In the genomic region with DNA sequence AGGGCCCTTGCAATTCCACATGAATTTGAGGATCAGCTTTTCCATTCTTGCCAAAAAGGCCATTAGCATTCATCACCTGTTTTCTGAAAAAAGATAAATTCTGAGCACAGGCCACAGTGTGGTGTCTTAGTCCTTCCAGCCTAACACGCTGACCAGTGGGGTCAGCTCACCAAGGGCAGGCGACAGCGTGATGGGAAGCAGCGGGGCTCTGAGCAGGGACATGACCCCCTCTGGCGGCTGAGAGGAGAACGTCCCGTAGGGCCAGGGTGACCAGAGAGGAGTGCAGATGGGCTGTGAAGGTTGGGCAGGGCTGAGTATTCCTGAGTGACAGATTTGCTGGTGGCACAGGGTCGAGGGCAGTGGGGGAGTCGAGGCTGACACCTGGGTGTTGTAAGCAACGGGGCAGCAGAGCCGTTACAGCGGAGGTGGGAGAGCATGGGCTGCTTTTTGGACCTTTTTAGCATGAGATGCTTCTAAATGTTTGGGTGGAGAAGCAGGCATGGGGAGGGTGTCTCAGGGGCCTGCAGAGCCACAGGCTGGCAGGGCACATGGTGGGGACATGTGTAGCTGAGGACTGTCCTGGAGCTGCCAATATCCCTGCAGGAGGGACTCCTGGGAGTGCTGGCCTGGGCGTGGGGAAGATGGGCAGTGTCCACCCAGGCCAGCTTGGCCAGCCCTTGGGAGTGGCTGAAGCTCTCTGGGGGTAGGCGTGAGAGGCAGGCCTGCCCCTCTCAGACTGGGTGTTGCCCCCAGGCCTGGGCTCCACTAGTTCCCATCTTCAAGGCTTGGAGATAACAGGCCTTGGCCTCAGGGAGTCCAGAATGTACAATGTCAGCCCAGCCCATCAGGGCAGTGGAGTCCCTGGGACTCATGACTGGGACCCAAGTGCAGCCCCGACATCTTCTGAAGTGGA, we compare ENCODE assay signal across 1 cellular context.
TF ChIP-seq lines count a peak whose summit lies in the region.

No MANE protein-coding gene starts in this region.

TF ChIP-seq in K562, 482 proteins besides CTCF, POLR2A, EP300 and RAD21 (continued from another document and continues in another):
- TF ChIP-seq RBM22 (IDR thresholded peaks at IDR 0.05; ENCODE audit: low read depth, low read length, poor library complexity, severe bottlenecking): no peak
- no peak for TF ChIP-seq SMAD2 (IDR thresholded peaks at IDR 0.05; ENCODE audit: low read depth, low read length)
- TF ChIP-seq ZNF507 (tag; conservative IDR thresholded peaks at IDR 0.05): no peak
- TF ChIP-seq XRCC4 (IDR thresholded peaks at IDR 0.05; ENCODE audit: extremely low read depth, insufficient read depth, insufficient read length): no peak
- TF ChIP-seq, protein P1, sequence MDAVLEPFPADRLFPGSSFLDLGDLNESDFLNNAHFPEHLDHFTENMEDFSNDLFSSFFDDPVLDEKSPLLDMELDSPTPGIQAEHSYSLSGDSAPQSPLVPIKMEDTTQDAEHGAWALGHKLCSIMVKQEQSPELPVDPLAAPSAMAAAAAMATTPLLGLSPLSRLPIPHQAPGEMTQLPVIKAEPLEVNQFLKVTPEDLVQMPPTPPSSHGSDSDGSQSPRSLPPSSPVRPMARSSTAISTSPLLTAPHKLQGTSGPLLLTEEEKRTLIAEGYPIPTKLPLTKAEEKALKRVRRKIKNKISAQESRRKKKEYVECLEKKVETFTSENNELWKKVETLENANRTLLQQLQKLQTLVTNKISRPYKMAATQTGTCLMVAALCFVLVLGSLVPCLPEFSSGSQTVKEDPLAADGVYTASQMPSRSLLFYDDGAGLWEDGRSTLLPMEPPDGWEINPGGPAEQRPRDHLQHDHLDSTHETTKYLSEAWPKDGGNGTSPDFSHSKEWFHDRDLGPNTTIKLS (IDR thresholded peaks at IDR 0.05; ENCODE audit: borderline replicate concordance, low read depth): no peak
- no peak for TF ChIP-seq SAFB (IDR thresholded peaks at IDR 0.05; ENCODE audit: borderline replicate concordance, low read depth, low read length)
- TF ChIP-seq, protein P2, sequence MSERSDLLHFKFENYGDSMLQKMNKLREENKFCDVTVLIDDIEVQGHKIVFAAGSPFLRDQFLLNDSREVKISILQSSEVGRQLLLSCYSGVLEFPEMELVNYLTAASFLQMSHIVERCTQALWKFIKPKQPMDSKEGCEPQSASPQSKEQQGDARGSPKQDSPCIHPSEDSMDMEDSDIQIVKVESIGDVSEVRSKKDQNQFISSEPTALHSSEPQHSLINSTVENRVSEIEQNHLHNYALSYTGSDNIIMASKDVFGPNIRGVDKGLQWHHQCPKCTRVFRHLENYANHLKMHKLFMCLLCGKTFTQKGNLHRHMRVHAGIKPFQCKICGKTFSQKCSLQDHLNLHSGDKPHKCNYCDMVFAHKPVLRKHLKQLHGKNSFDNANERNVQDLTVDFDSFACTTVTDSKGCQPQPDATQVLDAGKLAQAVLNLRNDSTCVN (CRISPR knock-in tag; IDR thresholded peaks at IDR 0.05): no peak
- peak; percentile 43; the same call in 1 of the 2 replicates for TF ChIP-seq ZNF24 (IDR thresholded peaks at IDR 0.05)
- no peak for TF ChIP-seq PHTF2 (CRISPR knock-in tag; IDR thresholded peaks at IDR 0.05)
- no peak for TF ChIP-seq ZNF436 (CRISPR knock-in tag; IDR thresholded peaks at IDR 0.05)
- no peak for TF ChIP-seq ZNF589 (CRISPR knock-in tag; IDR thresholded peaks at IDR 0.05; ENCODE audit: low read depth)
- TF ChIP-seq, protein P3, sequence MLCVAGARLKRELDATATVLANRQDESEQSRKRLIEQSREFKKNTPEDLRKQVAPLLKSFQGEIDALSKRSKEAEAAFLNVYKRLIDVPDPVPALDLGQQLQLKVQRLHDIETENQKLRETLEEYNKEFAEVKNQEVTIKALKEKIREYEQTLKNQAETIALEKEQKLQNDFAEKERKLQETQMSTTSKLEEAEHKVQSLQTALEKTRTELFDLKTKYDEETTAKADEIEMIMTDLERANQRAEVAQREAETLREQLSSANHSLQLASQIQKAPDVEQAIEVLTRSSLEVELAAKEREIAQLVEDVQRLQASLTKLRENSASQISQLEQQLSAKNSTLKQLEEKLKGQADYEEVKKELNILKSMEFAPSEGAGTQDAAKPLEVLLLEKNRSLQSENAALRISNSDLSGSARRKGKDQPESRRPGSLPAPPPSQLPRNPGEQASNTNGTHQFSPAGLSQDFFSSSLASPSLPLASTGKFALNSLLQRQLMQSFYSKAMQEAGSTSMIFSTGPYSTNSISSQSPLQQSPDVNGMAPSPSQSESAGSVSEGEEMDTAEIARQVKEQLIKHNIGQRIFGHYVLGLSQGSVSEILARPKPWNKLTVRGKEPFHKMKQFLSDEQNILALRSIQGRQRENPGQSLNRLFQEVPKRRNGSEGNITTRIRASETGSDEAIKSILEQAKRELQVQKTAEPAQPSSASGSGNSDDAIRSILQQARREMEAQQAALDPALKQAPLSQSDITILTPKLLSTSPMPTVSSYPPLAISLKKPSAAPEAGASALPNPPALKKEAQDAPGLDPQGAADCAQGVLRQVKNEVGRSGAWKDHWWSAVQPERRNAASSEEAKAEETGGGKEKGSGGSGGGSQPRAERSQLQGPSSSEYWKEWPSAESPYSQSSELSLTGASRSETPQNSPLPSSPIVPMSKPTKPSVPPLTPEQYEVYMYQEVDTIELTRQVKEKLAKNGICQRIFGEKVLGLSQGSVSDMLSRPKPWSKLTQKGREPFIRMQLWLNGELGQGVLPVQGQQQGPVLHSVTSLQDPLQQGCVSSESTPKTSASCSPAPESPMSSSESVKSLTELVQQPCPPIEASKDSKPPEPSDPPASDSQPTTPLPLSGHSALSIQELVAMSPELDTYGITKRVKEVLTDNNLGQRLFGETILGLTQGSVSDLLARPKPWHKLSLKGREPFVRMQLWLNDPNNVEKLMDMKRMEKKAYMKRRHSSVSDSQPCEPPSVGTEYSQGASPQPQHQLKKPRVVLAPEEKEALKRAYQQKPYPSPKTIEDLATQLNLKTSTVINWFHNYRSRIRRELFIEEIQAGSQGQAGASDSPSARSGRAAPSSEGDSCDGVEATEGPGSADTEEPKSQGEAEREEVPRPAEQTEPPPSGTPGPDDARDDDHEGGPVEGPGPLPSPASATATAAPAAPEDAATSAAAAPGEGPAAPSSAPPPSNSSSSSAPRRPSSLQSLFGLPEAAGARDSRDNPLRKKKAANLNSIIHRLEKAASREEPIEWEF (CRISPR knock-in tag; IDR thresholded peaks at IDR 0.05): no peak
- TF ChIP-seq, protein P4, sequence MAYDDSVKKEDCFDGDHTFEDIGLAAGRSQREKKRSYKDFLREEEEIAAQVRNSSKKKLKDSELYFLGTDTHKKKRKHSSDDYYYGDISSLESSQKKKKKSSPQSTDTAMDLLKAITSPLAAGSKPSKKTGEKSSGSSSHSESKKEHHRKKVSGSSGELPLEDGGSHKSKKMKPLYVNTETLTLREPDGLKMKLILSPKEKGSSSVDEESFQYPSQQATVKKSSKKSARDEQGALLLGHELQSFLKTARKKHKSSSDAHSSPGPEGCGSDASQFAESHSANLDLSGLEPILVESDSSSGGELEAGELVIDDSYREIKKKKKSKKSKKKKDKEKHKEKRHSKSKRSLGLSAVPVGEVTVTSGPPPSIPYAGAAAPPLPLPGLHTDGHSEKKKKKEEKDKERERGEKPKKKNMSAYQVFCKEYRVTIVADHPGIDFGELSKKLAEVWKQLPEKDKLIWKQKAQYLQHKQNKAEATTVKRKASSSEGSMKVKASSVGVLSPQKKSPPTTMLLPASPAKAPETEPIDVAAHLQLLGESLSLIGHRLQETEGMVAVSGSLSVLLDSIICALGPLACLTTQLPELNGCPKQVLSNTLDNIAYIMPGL (CRISPR knock-in tag; IDR thresholded peaks at IDR 0.05): no peak
- TF ChIP-seq MAFK (IDR thresholded peaks at IDR 0.05; ENCODE audit: low read length): peak; percentile 40; the same call in 1 of the 2 replicates
- no peak for TF ChIP-seq ZFP1 (CRISPR knock-in tag; IDR thresholded peaks at IDR 0.05)
- no peak for TF ChIP-seq MCM7 (IDR thresholded peaks at IDR 0.05)
- TF ChIP-seq, protein P5, sequence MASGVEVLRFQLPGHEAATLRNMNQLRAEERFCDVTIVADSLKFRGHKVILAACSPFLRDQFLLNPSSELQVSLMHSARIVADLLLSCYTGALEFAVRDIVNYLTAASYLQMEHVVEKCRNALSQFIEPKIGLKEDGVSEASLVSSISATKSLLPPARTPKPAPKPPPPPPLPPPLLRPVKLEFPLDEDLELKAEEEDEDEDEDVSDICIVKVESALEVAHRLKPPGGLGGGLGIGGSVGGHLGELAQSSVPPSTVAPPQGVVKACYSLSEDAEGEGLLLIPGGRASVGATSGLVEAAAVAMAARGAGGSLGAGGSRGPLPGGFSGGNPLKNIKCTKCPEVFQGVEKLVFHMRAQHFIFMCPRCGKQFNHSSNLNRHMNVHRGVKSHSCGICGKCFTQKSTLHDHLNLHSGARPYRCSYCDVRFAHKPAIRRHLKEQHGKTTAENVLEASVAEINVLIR (CRISPR knock-in tag; IDR thresholded peaks at IDR 0.05): no peak
- TF ChIP-seq, protein P6, sequence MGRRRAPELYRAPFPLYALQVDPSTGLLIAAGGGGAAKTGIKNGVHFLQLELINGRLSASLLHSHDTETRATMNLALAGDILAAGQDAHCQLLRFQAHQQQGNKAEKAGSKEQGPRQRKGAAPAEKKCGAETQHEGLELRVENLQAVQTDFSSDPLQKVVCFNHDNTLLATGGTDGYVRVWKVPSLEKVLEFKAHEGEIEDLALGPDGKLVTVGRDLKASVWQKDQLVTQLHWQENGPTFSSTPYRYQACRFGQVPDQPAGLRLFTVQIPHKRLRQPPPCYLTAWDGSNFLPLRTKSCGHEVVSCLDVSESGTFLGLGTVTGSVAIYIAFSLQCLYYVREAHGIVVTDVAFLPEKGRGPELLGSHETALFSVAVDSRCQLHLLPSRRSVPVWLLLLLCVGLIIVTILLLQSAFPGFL (CRISPR knock-in tag; IDR thresholded peaks at IDR 0.05): no peak
- TF ChIP-seq SOX6 (IDR thresholded peaks at IDR 0.05): peak; percentile 60; the same call in 1 of the 2 replicates
- TF ChIP-seq TEAD2 (tag; IDR thresholded peaks at IDR 0.05): no peak
- no peak for TF ChIP-seq GABPA (tag; conservative IDR thresholded peaks at IDR 0.05; ENCODE audit: low read depth)
- TF ChIP-seq, protein P7, sequence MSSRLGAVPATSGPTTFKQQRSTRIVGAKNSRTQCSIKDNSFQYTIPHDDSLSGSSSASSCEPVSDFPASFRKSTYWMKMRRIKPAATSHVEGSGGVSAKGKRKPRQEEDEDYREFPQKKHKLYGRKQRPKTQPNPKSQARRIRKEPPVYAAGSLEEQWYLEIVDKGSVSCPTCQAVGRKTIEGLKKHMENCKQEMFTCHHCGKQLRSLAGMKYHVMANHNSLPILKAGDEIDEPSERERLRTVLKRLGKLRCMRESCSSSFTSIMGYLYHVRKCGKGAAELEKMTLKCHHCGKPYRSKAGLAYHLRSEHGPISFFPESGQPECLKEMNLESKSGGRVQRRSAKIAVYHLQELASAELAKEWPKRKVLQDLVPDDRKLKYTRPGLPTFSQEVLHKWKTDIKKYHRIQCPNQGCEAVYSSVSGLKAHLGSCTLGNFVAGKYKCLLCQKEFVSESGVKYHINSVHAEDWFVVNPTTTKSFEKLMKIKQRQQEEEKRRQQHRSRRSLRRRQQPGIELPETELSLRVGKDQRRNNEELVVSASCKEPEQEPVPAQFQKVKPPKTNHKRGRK (tag; IDR thresholded peaks at IDR 0.05): no peak
- no peak for TF ChIP-seq ZNF717 (CRISPR knock-in tag; IDR thresholded peaks at IDR 0.05)
- TF ChIP-seq STAT5B (CRISPR knock-in tag; IDR thresholded peaks at IDR 0.05): no peak
- no peak for TF ChIP-seq KLF6 (CRISPR knock-in tag; IDR thresholded peaks at IDR 0.05; ENCODE audit: borderline replicate concordance)
- TF ChIP-seq NELFE (IDR thresholded peaks at IDR 0.05; ENCODE audit: insufficient read depth, insufficient read length): no peak
- TF ChIP-seq NCOR1 (IDR thresholded peaks at IDR 0.05): no peak
- TF ChIP-seq, protein P8, sequence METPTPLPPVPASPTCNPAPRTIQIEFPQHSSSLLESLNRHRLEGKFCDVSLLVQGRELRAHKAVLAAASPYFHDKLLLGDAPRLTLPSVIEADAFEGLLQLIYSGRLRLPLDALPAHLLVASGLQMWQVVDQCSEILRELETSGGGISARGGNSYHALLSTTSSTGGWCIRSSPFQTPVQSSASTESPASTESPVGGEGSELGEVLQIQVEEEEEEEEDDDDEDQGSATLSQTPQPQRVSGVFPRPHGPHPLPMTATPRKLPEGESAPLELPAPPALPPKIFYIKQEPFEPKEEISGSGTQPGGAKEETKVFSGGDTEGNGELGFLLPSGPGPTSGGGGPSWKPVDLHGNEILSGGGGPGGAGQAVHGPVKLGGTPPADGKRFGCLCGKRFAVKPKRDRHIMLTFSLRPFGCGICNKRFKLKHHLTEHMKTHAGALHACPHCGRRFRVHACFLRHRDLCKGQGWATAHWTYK (CRISPR knock-in tag; IDR thresholded peaks at IDR 0.05): no peak; the same call in 1 of the 2 replicates
- no peak for TF ChIP-seq RFX5 (IDR thresholded peaks at IDR 0.05; ENCODE audit: low read depth, low read length)
- no peak for TF ChIP-seq SETDB1 (IDR thresholded peaks at IDR 0.05; ENCODE audit: low read length)
- no peak for TF ChIP-seq U2AF1 (optimal IDR thresholded peaks at IDR 0.05; ENCODE audit: low read depth, low read length)
- TF ChIP-seq, protein P9, sequence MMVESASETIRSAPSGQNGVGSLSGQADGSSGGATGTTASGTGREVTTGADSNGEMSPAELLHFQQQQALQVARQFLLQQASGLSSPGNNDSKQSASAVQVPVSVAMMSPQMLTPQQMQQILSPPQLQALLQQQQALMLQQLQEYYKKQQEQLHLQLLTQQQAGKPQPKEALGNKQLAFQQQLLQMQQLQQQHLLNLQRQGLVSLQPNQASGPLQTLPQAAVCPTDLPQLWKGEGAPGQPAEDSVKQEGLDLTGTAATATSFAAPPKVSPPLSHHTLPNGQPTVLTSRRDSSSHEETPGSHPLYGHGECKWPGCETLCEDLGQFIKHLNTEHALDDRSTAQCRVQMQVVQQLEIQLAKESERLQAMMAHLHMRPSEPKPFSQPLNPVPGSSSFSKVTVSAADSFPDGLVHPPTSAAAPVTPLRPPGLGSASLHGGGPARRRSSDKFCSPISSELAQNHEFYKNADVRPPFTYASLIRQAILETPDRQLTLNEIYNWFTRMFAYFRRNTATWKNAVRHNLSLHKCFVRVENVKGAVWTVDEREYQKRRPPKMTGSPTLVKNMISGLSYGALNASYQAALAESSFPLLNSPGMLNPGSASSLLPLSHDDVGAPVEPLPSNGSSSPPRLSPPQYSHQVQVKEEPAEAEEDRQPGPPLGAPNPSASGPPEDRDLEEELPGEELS (CRISPR knock-in tag; IDR thresholded peaks at IDR 0.05; ENCODE audit: borderline replicate concordance): no peak
- TF ChIP-seq PML (IDR thresholded peaks at IDR 0.05; ENCODE audit: low read length): no peak
- no peak for TF ChIP-seq ELK3 (CRISPR knock-in tag; IDR thresholded peaks at IDR 0.05)
- TF ChIP-seq NFRKB (IDR thresholded peaks at IDR 0.05; ENCODE audit: low read depth): no peak
- TF ChIP-seq E2F6 (IDR thresholded peaks at IDR 0.05; ENCODE audit: borderline replicate concordance in 1 of 2, extremely low read depth in 1 of 2, insufficient read depth in 1 of 2, insufficient read length in 1 of 2, low read depth in 1 of 2, low read length in 1 of 2, poor library complexity in 1 of 2, severe bottlenecking in 1 of 2): peak; percentile 19 to 42
- no peak for TF ChIP-seq FOXJ3 (CRISPR knock-in tag; IDR thresholded peaks at IDR 0.05)
